In genomic region chr12:130011611-130012385, GRCh38 we compare ENCODE assay signal across 22 cellular contexts.
"Had no signal": no experiment of that assay in that cellular context is flagged by ENCODE, and none has a peak within 500 bp of the region (broad histone marks: within the 10 kb centered on the region; RNA-seq: fewer than 3 reads in every experiment).

No MANE protein-coding gene starts in this region.

- H3K27me3 ChIP-seq: SJSA1 had no signal

- H3K4me1 ChIP-seq: SJSA1 had no signal

- DNase-seq: IMR-90, Karpas-422, KG1, MM.1S, NCI-H1105, NCI-H1436 treated with DMSO at 0.1 percent for 48 hours, NCI-H1694, NCI-H187 treated with DMSO at 0.1 percent for 48 hours, NCI-H2029 treated with DMSO at 0.1 percent for 48 hours, NCI-H2171 treated with DMSO at 0.1 percent for 48 hours, NCI-H446, NCI-H510A, NCI-H526, NCI-H774, Right ventricle myocardium superior, RPMI8226, SIG-M5, T-helper 1 cell had no signal

- H3K4me3 ChIP-seq: SJSA1, SK-N-MC had no signal

- ATAC-seq: HepG2 had no signal

- FAIRE-seq: HepG2, RCC 7860 had no signal

- H3K27ac ChIP-seq: SJSA1, SK-N-MC had no signal

- H3K9me3 ChIP-seq: SJSA1 had no signal

- H3K36me3 ChIP-seq: SJSA1 had no signal
